8 cellular contexts compared by ENCODE assay signal in genomic region chr11:85628771-85629341, GRCh38. TPM values are rescaled to one million over a fixed set of nuclear protein-coding genes. Genes with fewer than 3 reads are reported as not detected.
DNase-seq lines count a peak whose midpoint lies in the region; ATAC-seq and TF ChIP-seq lines count a peak whose summit lies in the region.

No MANE protein-coding gene starts in this region.

- H3K27me3 ChIP-seq in parathyroid adenoma (ENCODE audit: control insufficient read depth, insufficient read depth, low read length): no peaks in the 10 kb centered on the region

- H3K4me3 ChIP-seq in parathyroid adenoma (ENCODE audit: low read depth, low read length): peak overlapping the region; percentile 80

- H3K4me1 ChIP-seq in parathyroid adenoma: no peaks in the 10 kb centered on the region

- peak overlapping the region; percentile 98 for H3K4me3 Mint-ChIP-seq in activated CD4-positive, alpha-beta T cell treated with anti-CD3 and anti-CD28 coated beads for 36 hours

- peaks cover 22% of the 10 kb centered on the region for H3K36me3 Mint-ChIP-seq in activated CD4-positive, alpha-beta T cell treated with anti-CD3 and anti-CD28 coated beads for 36 hours (ENCODE audit: low read depth)

- DNase-seq in activated CD4-positive, alpha-beta T cell treated with anti-CD3 and anti-CD28 coated beads for 36 hours: peak; percentile 58
- DNase-seq in activated CD4-positive, alpha-beta T cell treated with anti-CD3 and anti-CD28 coated beads, Interleukin-2, amount 50 U/mL, for 1 hour: no peak
- DNase-seq in activated CD4-positive, alpha-beta T cell treated with anti-CD3 and anti-CD28 coated beads for 48 hours: peak; percentile 21
- DNase-seq in fibroblast of peridontal ligament (ENCODE audit: extremely low read depth): peak; percentile 22
- no peak for DNase-seq in epidermal melanocyte (ENCODE audit: insufficient read length, low spot score)
- DNase-seq in activated CD8-positive, alpha-beta memory T cell treated with anti-CD3 and anti-CD28 coated beads, Interleukin-2, amount 50 U/mL, for 4 hours: no peak

- H3K27ac ChIP-seq in parathyroid adenoma: peak overlapping the region; percentile 90

- H3K4me2 ChIP-seq in parathyroid adenoma (ENCODE audit: low read length): peak overlapping the region; percentile 75

- H3K4me1 Mint-ChIP-seq in activated CD4-positive, alpha-beta T cell treated with anti-CD3 and anti-CD28 coated beads for 36 hours: peaks cover 35% of the 10 kb centered on the region

- TF ChIP-seq CTCF in parathyroid adenoma (IDR thresholded peaks at IDR 0.05): no peak

- no peaks in the 10 kb centered on the region for H3K9me3 Mint-ChIP-seq in activated CD4-positive, alpha-beta T cell treated with anti-CD3 and anti-CD28 coated beads for 36 hours (ENCODE audit: low read depth)

- H3K9ac ChIP-seq in parathyroid adenoma: no peak overlapping the region

- H3K79me2 ChIP-seq in parathyroid adenoma: no peaks in the 10 kb centered on the region

- H3K27ac Mint-ChIP-seq in activated CD4-positive, alpha-beta T cell treated with anti-CD3 and anti-CD28 coated beads for 36 hours: peak overlapping the region; percentile 100

- no peaks in the 10 kb centered on the region for H3K9me3 ChIP-seq in parathyroid adenoma (ENCODE audit: control insufficient read depth, low read length)

- POLR2A ChIA-PET in activated CD4-positive, alpha-beta T cell treated with anti-CD3 and anti-CD28 coated beads for 36 hours (lab: Charles Lee): interaction anchor here (1.2 to 2.2 kb wide), 2 partner anchors 19 to 35 kb away, joined by 6 to 16 read pairs; partner anchors contain the start of gene TMEM126A

- H2AFZ ChIP-seq in parathyroid adenoma: peak overlapping the region; percentile 95

- peak; percentile 11 for ATAC-seq in activated CD4-positive, alpha-beta T cell treated with anti-CD3 and anti-CD28 coated beads for 36 hours
- peak; percentile 5 for ATAC-seq in HG03066 (IDR thresholded peaks at IDR 0.05; ENCODE audit: low read depth, unreplicated experiment)

- H3K27me3 Mint-ChIP-seq in activated CD4-positive, alpha-beta T cell treated with anti-CD3 and anti-CD28 coated beads for 36 hours: no peaks in the 10 kb centered on the region

- intact Hi-C loops in activated CD4-positive, alpha-beta T cell treated with anti-CD3 and anti-CD28 coated beads for 36 hours (cut with DNase I, micrococcal nuclease): loop anchor here (1.0 to 10.0 kb wide), 14 partner anchors 18 to 1408 kb away; partner anchors contain the start of genes HIKESHI (in 2 of the 2), TMEM126A (in 2 of the 2), CCDC83 (in 1 of the 2) and PICALM (in 1 of the 2)

- H3K36me3 ChIP-seq in parathyroid adenoma (ENCODE audit: control insufficient read depth, insufficient read depth, low read length): no peaks in the 10 kb centered on the region

- CTCF ChIA-PET in activated CD4-positive, alpha-beta T cell treated with anti-CD3 and anti-CD28 coated beads for 36 hours (lab: Charles Lee): interaction anchor here (0.8 to 0.9 kb wide), 2 partner anchors 19 to 226 kb away, joined by 3 to 4 read pairs; partner anchors contain the start of genes CCDC83 and TMEM126A

RNA-seq across cellular contexts. Expression of gene TMEM126B, which starts 0.5 kb away (rescaled TPM):
- 10 to 100 TPM; 62.7 to 74.2 TPM for total RNA-seq in activated CD4-positive, alpha-beta T cell treated with anti-CD3 and anti-CD28 coated beads for 36 hours

RNA-seq across cellular contexts. Expression of gene DLG2, which starts 1.7 kb away (rescaled TPM):
- 1 to 10 TPM; 1.7 to 2.1 TPM for total RNA-seq in activated CD4-positive, alpha-beta T cell treated with anti-CD3 and anti-CD28 coated beads for 36 hours

RNA-seq across cellular contexts. Expression of gene TMEM126A, which starts 18.9 kb away (rescaled TPM):
- 10 to 100 TPM; 21.7 to 37.4 TPM for total RNA-seq in activated CD4-positive, alpha-beta T cell treated with anti-CD3 and anti-CD28 coated beads for 36 hours

RNA-seq across cellular contexts. Expression of gene CREBZF, which starts 36.1 kb away (rescaled TPM):
- total RNA-seq in activated CD4-positive, alpha-beta T cell treated with anti-CD3 and anti-CD28 coated beads for 36 hours: 10 to 100 TPM; 30.4 to 35.9 TPM

RNA-seq across cellular contexts. Expression of gene CCDC89, which starts 57.1 kb away (rescaled TPM):
- total RNA-seq in activated CD4-positive, alpha-beta T cell treated with anti-CD3 and anti-CD28 coated beads for 36 hours: not detected

Comparison
In these comparisons a context has a peak if more than half of its experiments do, and no peak if none do; other contexts are left out.
1. DNase-seq: peak in activated CD4-positive, alpha-beta T cell treated with anti-CD3 and anti-CD28 coated beads for 36 hours (single experiment), activated CD4-positive, alpha-beta T cell treated with anti-CD3 and anti-CD28 coated beads for 48 hours (single experiment) and fibroblast of peridontal ligament (single experiment); none in activated CD4-positive, alpha-beta T cell treated with anti-CD3 and anti-CD28 coated beads, Interleukin-2, amount 50 U/mL, for 1 hour (single experiment), epidermal melanocyte (single experiment) and activated CD8-positive, alpha-beta memory T cell treated with anti-CD3 and anti-CD28 coated beads, Interleukin-2, amount 50 U/mL, for 4 hours (single experiment).